Comparison of ENCODE assay signal across 10 cellular contexts in genomic region chr4:109801895-109802319, GRCh38. TPM values are rescaled to one million over a fixed set of nuclear protein-coding genes. Genes with fewer than 3 reads are reported as not detected.
DNase-seq lines count a peak whose midpoint lies in the region; ATAC-seq and TF ChIP-seq lines count a peak whose summit lies in the region.
"Had no signal": no experiment of that assay in that cellular context is flagged by ENCODE, and none has a peak within 500 bp of the region (broad histone marks: within the 10 kb centered on the region; RNA-seq: fewer than 3 reads in every experiment).

Gene CFI, minus strand, starts transcription at chr4:109801999. Its CDS starts 28 bp downstream, at chr4:109801971.

- no peaks in the 10 kb centered on the region for H3K36me3 Mint-ChIP-seq in T-cell

- DNase-seq in H4 (ENCODE audit: low spot score), result peak; percentile 88
- peak; percentile 90 for DNase-seq in astrocyte of the hippocampus (ENCODE audit: low read depth, low spot score)
- peak; percentile 64 for DNase-seq in hepatocyte (ENCODE audit: low spot score)
- no peak for DNase-seq in T-cell
- DNase-seq in NCI-H1694 (lab: John Stamatoyannopoulos, UW), result no peak
- DNase-seq in effector CD4-positive, alpha-beta T cell, result no peak
- DNase-seq in T-helper 1 cell, result no peak
- DNase-seq: colonic mucosa, NCI-H2029 treated with DMSO at 0.1 percent for 48 hours had no signal

- H3K9ac ChIP-seq in skeletal muscle tissue (ENCODE audit: low read depth in 1 of 3, low read length in 3 of 3), result peak within 1 kb of the TSS in 1 of 3 donors; percentile 36

- H3K4me1 Mint-ChIP-seq in T-cell, result no peaks in the 10 kb centered on the region

- H3K27me3 ChIP-seq in hepatocyte (no peaks in the 10 kb centered on the region), skeletal muscle tissue (ENCODE audit: control insufficient read depth in 3 of 3, insufficient read depth in 3 of 3, low read length in 3 of 3) (no peaks in the 10 kb centered on the region)
- H3K27me3 ChIP-seq: colonic mucosa had no signal

- H3K27ac ChIP-seq in hepatocyte, result peak within 1 kb of the TSS; percentile 5
- H3K27ac ChIP-seq in skeletal muscle tissue (ENCODE audit: low read depth, low read length), result no peak within 1 kb of the TSS
- H3K27ac ChIP-seq: colonic mucosa had no signal

- no peak within 1 kb of the TSS for H3K4me3 Mint-ChIP-seq in T-cell

- peak within 1 kb of the TSS; percentile 12 for H3K4me3 ChIP-seq in hepatocyte
- peak within 1 kb of the TSS in 2 of 3 donors; percentile 0 to 64 for H3K4me3 ChIP-seq in skeletal muscle tissue (ENCODE audit: low read length in 3 of 3)
- H3K4me3 ChIP-seq: colonic mucosa had no signal

- CTCF ChIA-PET in T-cell (lab: Charles Lee), result no interaction called here

- H3K4me1 ChIP-seq in hepatocyte (ENCODE audit: insufficient read depth) (no peaks in the 10 kb centered on the region), skeletal muscle tissue (ENCODE audit: control insufficient read depth in 3 of 3, insufficient read depth in 3 of 3, low read length in 3 of 3) (peaks cover 0 to 3% (median 0%) of the 10 kb centered on the region in 3 donors)
- H3K4me1 ChIP-seq: colonic mucosa had no signal

- peak within 1 kb of the TSS; percentile 36 for H2AFZ ChIP-seq in hepatocyte

- no peaks in the 10 kb centered on the region for H3K9me3 ChIP-seq in hepatocyte (ENCODE audit: low read depth)
- H3K9me3 ChIP-seq in skeletal muscle tissue (ENCODE audit: control insufficient read depth in 3 of 3, low read length in 3 of 3), result no peaks in the 10 kb centered on the region
- H3K9me3 ChIP-seq: colonic mucosa had no signal

- peaks cover 21% of the 10 kb centered on the region for H3K79me2 ChIP-seq in hepatocyte

- TF ChIP-seq CTCF in hepatocyte (IDR thresholded peaks at IDR 0.05; ENCODE audit: poor library complexity), result no peak

- peaks cover 3 to 5% of the 10 kb centered on the region in 2 donors for H3K27me3 Mint-ChIP-seq in T-cell

- POLR2A ChIA-PET in T-cell (lab: Charles Lee), result interaction anchor here in 1 of 2 donors (0.7 kb wide), 1 partner anchor 111 kb away, joined by 6 read pairs; no protein-coding TSS in a partner anchor

- ATAC-seq in T-cell (replicated peaks in 1 of 4), result no peak

- 40% methylated on average over 2 of the region's 2 CpGs for WGBS in hepatocyte (ENCODE audit: low lambda C conversion rate, missing lambda C conversion rate)

- no peak within 1 kb of the TSS for H3K27ac Mint-ChIP-seq in T-cell

- peaks cover 0 to 3% (median 0%) of the 10 kb centered on the region in 3 donors for H3K9me3 Mint-ChIP-seq in T-cell

- H3K4me2 ChIP-seq in hepatocyte, result peak within 1 kb of the TSS; percentile 57

- H3K9me2 ChIP-seq in hepatocyte (replicated peaks; ENCODE audit: insufficient read depth), result no peaks in the 10 kb centered on the region

- H3K36me3 ChIP-seq in hepatocyte (replicated peaks; ENCODE audit: insufficient read depth, low read depth), result no peaks in the 10 kb centered on the region
- no peaks in the 10 kb centered on the region for H3K36me3 ChIP-seq in skeletal muscle tissue (ENCODE audit: control insufficient read depth in 3 of 3, insufficient read depth in 3 of 3, low read length in 3 of 3)
- H3K36me3 ChIP-seq: colonic mucosa had no signal

- no peaks in the 10 kb centered on the region for H4K20me1 ChIP-seq in hepatocyte (ENCODE audit: insufficient read depth, poor library complexity, severe bottlenecking)

RNA-seq across cellular contexts. Expression of gene CFI, which starts in this region (rescaled TPM):
- 202 and 206 TPM in 2 replicates for total RNA-seq in H4 (2014; rRNA removed; shearing (Covaris generic))
- 162 and 163 TPM in 2 replicates for total RNA-seq in hepatocyte
- 108 and 112 TPM in 2 replicates for polyA plus RNA-seq in hepatocyte
- total RNA-seq in skeletal muscle tissue, result 5.7 TPM
- total RNA-seq in T-cell, result under 1 TPM in 3 of 5 donors, not detected in 2; 0.55 to 0.92 (median 0.66) TPM

Comparison
In these comparisons a context has a peak if more than half of its experiments do, and no peak if none do; other contexts are left out.
1. RNA of gene CFI (total RNA-seq): 202 to 206 TPM in H4 and 162 to 163 TPM in hepatocyte; 5.7 TPM in skeletal muscle tissue (single experiment) and 0.55 to 0.92 TPM in T-cell; every median in the first group is over 10 times any median in the second.
2. DNase-seq: peak in H4 (single experiment), astrocyte of the hippocampus (single experiment) and hepatocyte (single experiment); none in T-cell (0 of 34), NCI-H1694 (single experiment), effector CD4-positive, alpha-beta T cell (single experiment) and T-helper 1 cell (0 of 5).